Comparison of ENCODE assay signal across 11 cellular contexts in the genomic region with DNA sequence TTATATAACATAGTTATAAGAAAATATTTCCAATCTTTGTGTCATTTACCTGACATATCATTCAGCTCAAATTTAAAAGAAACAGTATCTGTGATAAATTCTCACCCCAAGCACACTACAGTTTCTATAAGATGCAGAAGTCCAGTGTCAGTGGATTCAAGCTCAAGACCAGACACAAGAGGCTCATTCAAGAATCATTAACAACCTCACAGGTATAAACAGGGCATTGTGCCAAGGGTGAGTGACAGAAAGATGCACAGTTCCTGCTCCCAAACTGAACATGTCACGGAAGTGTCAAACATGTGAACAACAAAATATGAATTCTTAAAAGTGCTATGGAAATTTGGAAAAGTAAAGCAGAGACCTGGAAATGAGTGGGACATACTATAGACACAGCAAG. TPM values are rescaled to one million over a fixed set of nuclear protein-coding genes. Genes with fewer than 3 reads are reported as not detected.
DNase-seq lines count a peak whose midpoint lies in the region; ATAC-seq lines count a peak whose summit lies in the region.
"Had no signal": no experiment of that assay in that cellular context is flagged by ENCODE, and none has a peak within 500 bp of the region (broad histone marks: within the 10 kb centered on the region; RNA-seq: fewer than 3 reads in every experiment).

No MANE protein-coding gene starts in this region.

- no peaks in the 10 kb centered on the region for H3K27me3 ChIP-seq in skeletal muscle satellite cell (ENCODE audit: control insufficient read depth, insufficient read depth, low read length)

- no peak for DNase-seq in activated T-cell treated with anti-CD3 and anti-CD28 coated beads, Interleukin-2, amount 50 U/mL, for 4 hours
- no peak for DNase-seq in activated T-cell treated with anti-CD3 and anti-CD28 coated beads, Interleukin-2, amount 50 U/mL, for 48 hours
- DNase-seq in NCI-H69 (lab: John Stamatoyannopoulos, UW) (peak; percentile 76), posterior cingulate gyrus (no peak), NCI-H1694 (lab: John Stamatoyannopoulos, UW) (no peak)
- DNase-seq in stimulated activated CD4-positive, alpha-beta T cell treated with anti-CD3 and anti-CD28 coated beads, Interleukin-12 subunit alpha, Interleukin-12 subunit beta, amount 100 ng/mL, for 4 hours: no peak
- DNase-seq: activated naive CD4-positive, alpha-beta T cell treated with anti-CD3 and anti-CD28 coated beads, Interleukin-2, amount 10 ng/mL, durations not matched to agents 7 days and 5 days; NCI-H2107; occipital lobe had no signal

- intact Hi-C loops in posterior cingulate gyrus (cut with DNase I): no loop called here

- peaks cover 13% of the 10 kb centered on the region for H3K36me3 ChIP-seq in skeletal muscle satellite cell (ENCODE audit: insufficient read depth, low read length)

- no peak for ATAC-seq in activated T-cell treated with anti-CD3 and anti-CD28 coated beads, Interleukin-2, amount 50 U/mL, for 4 hours
- peak; percentile 67 for ATAC-seq in HG02678 (IDR thresholded peaks at IDR 0.05; ENCODE audit: unreplicated experiment)

- H3K4me2 ChIP-seq in skeletal muscle satellite cell (ENCODE audit: low read length): peak overlapping the region; percentile 58

- no peaks in the 10 kb centered on the region for H3K27me3 Mint-ChIP-seq in activated T-cell treated with anti-CD3 and anti-CD28 coated beads, Interleukin-2, amount 50 U/mL, for 4 hours (ENCODE audit: low read depth)
- H3K27me3 Mint-ChIP-seq: activated naive CD4-positive, alpha-beta T cell treated with anti-CD3 and anti-CD28 coated beads, Interleukin-2, amount 10 ng/mL, durations not matched to agents 7 days and 5 days had no signal

- no peaks in the 10 kb centered on the region for H3K9me3 ChIP-seq in skeletal muscle satellite cell (replicated peaks; ENCODE audit: low read length)

- H3K4me1 ChIP-seq in skeletal muscle satellite cell (ENCODE audit: control insufficient read depth, insufficient read depth, low read length): peaks cover 82% of the 10 kb centered on the region

- peak overlapping the region; percentile 11 for H3K4me3 Mint-ChIP-seq in activated T-cell treated with anti-CD3 and anti-CD28 coated beads, Interleukin-2, amount 50 U/mL, for 4 hours
- H3K4me3 Mint-ChIP-seq: activated naive CD4-positive, alpha-beta T cell treated with anti-CD3 and anti-CD28 coated beads, Interleukin-2, amount 10 ng/mL, durations not matched to agents 7 days and 5 days had no signal

- H3K36me3 Mint-ChIP-seq in activated T-cell treated with anti-CD3 and anti-CD28 coated beads, Interleukin-2, amount 50 U/mL, for 4 hours (ENCODE audit: insufficient read depth): peaks cover 3% of the 10 kb centered on the region

- no peaks in the 10 kb centered on the region for H3K9me3 Mint-ChIP-seq in activated T-cell treated with anti-CD3 and anti-CD28 coated beads, Interleukin-2, amount 50 U/mL, for 4 hours
- H3K9me3 Mint-ChIP-seq: activated naive CD4-positive, alpha-beta T cell treated with anti-CD3 and anti-CD28 coated beads, Interleukin-2, amount 10 ng/mL, durations not matched to agents 7 days and 5 days had no signal

- H3K4me3 ChIP-seq in skeletal muscle satellite cell (ENCODE audit: low read length): peak overlapping the region; percentile 37

- peak overlapping the region; percentile 20 for H3K9ac ChIP-seq in skeletal muscle satellite cell (ENCODE audit: low read depth, low read length)

- H3K4me1 Mint-ChIP-seq in activated T-cell treated with anti-CD3 and anti-CD28 coated beads, Interleukin-2, amount 50 U/mL, for 4 hours (ENCODE audit: low read depth): peaks cover 77% of the 10 kb centered on the region
- H3K4me1 Mint-ChIP-seq: activated naive CD4-positive, alpha-beta T cell treated with anti-CD3 and anti-CD28 coated beads, Interleukin-2, amount 10 ng/mL, durations not matched to agents 7 days and 5 days had no signal

RNA-seq across cellular contexts. Expression of a gene that starts 12.8 kb away (rescaled TPM):
- 10 to 100 TPM; 22.6 to 24.5 (median 23.5) TPM for total RNA-seq in activated T-cell treated with anti-CD3 and anti-CD28 coated beads, Interleukin-2, amount 50 U/mL, for 4 hours
- total RNA-seq in skeletal muscle satellite cell (2012; rRNA removed): 116 and 172 TPM in 2 replicates
